In the genomic region with DNA sequence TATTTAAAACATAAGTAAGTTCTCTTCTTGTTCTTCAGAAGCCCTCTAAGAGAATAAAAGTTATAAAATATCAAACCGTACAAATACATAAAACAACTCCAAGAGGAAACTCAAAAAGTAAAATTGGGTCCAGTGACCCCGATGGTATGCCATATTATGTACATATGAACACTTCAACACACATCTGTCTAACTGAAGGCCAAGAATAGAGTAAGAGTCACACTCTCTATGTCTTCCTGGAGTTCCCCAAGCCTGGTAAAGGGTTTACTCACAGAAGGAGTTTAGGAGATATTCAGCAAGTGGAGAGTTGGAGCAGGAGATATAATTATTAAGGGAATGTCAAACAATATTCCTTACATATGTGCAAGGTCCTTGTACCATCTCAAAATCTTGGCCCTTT, we compare ENCODE assay signal across 18 cellular contexts.
DNase-seq lines count a peak whose midpoint lies in the region; TF ChIP-seq lines count a peak whose summit lies in the region.
"Had no signal": no experiment of that assay in that cellular context is flagged by ENCODE, and none has a peak within 500 bp of the region (broad histone marks: within the 10 kb centered on the region; RNA-seq: fewer than 3 reads in every experiment).

No MANE protein-coding gene starts in this region.

- dilution Hi-C loops in mammary epithelial cell (cut with HindIII; ENCODE audit: low sequenced_read_pairs): loop anchor here (25.0 kb wide), 1 partner anchor 104 kb away; a partner anchor contains a TSS

- H3K27me3 Mint-ChIP-seq in MCF 10A (ENCODE audit: insufficient read depth, unreplicated experiment): no peaks in the 10 kb centered on the region
- H3K27me3 Mint-ChIP-seq: B cell had no signal

- no peaks in the 10 kb centered on the region for H4K20me1 ChIP-seq in mammary epithelial cell (ENCODE audit: insufficient read depth, low read length)
- H4K20me1 ChIP-seq: BLaER1 had no signal

- H3K27ac ChIP-seq in breast epithelium: no peak overlapping the region
- no peak overlapping the region for H3K27ac ChIP-seq in mammary epithelial cell (ENCODE audit: insufficient read depth, low read depth, low read length)
- H3K27ac ChIP-seq in colonic mucosa: no peak overlapping the region
- H3K27ac ChIP-seq: A549, BLaER1, C4-2B had no signal

- peaks cover 25% of the 10 kb centered on the region for H3K4me1 Mint-ChIP-seq in MCF 10A (ENCODE audit: insufficient read depth, unreplicated experiment)
- H3K4me1 Mint-ChIP-seq: B cell; CD4-positive, CD25-positive, alpha-beta regulatory T cell had no signal

- no peak overlapping the region for H3K4me3 Mint-ChIP-seq in MCF 10A (ENCODE audit: unreplicated experiment)
- H3K4me3 Mint-ChIP-seq: B cell; CD4-positive, CD25-positive, alpha-beta regulatory T cell; CD8-positive, alpha-beta T cell had no signal

- H3K79me2 ChIP-seq in mammary epithelial cell (ENCODE audit: insufficient read depth, low read length): no peaks in the 10 kb centered on the region

- no peak overlapping the region for H2AFZ ChIP-seq in mammary epithelial cell (ENCODE audit: low read depth, low read length)

- intact Hi-C loops in MCF 10A (cut with micrococcal nuclease) (no loop called here), breast epithelium (cut with DNase I; ENCODE audit: low total_unique reads) (no loop called here), mammary epithelial cell (cut with micrococcal nuclease) (no loop called here), colonic mucosa (cut with DNase I) (no loop called here)

- BruUV-seq in MCF 10A (replicated peaks; lab: Mats Ljungman, UMichigan): no TSS peak
- BruUV-seq in mammary epithelial cell (replicated peaks; lab: Mats Ljungman, UMichigan): no TSS peak

- CTCF ChIA-PET in MCF 10A (lab: Yijun Ruan, JAX): interaction anchor here (0.5 to 3.3 kb wide), 3 partner anchors 17 to 375 kb away, joined by 3 to 13 read pairs (median 3); no protein-coding TSS in a partner anchor
- CTCF ChIA-PET in mammary epithelial cell (lab: Charles Lee; ENCODE audit: low non-redundant PET): no interaction called here

- H3K9ac ChIP-seq in mammary epithelial cell (ENCODE audit: insufficient read depth, low read length) (no peak overlapping the region), colonic mucosa (ENCODE audit: low read depth in 2 of 2, low read length in 2 of 2) (no peak overlapping the region)
- H3K9ac ChIP-seq: BLaER1 had no signal

- TF ChIP-seq CTCF in MCF 10A (IDR thresholded peaks at IDR 0.05; ENCODE audit: unreplicated experiment): no peak
- no peak for TF ChIP-seq CTCF in breast epithelium (IDR thresholded peaks at IDR 0.05)
- no peak for TF ChIP-seq CTCF in mammary epithelial cell (conservative IDR thresholded peaks at IDR 0.05 in 1 of 2, IDR thresholded peaks at IDR 0.05 in 1 of 2; ENCODE audit: extremely low read depth in 1 of 2, insufficient read depth in 1 of 2, low read depth in 1 of 2, low read length in 2 of 2)
- TF ChIP-seq CTCF in fibroblast of mammary gland (conservative IDR thresholded peaks at IDR 0.05; ENCODE audit: control insufficient read depth, insufficient read depth, low read depth, low read length): no peak
- TF ChIP-seq CTCF in colonic mucosa (IDR thresholded peaks at IDR 0.05): no peak

- in situ Hi-C loops in mammary epithelial cell (cut with MboI; ENCODE audit: low sequenced_read_pairs in 2 of 2): no loop called here

- H3K9me3 Mint-ChIP-seq in MCF 10A (ENCODE audit: unreplicated experiment): no peaks in the 10 kb centered on the region
- H3K9me3 Mint-ChIP-seq: CD8-positive, alpha-beta T cell had no signal

- POLR2A ChIA-PET in MCF 10A (lab: Yijun Ruan, JAX): interaction anchor here (0.7 to 1.0 kb wide), 2 partner anchors 100 to 869 kb away, joined by 3 read pairs; no protein-coding TSS in a partner anchor

- H3K4me1 ChIP-seq in breast epithelium (no peaks in the 10 kb centered on the region), mammary epithelial cell (ENCODE audit: insufficient read depth, low read length) (peaks cover 5% of the 10 kb centered on the region), colonic mucosa (no peaks in the 10 kb centered on the region)
- H3K4me1 ChIP-seq: A549, BLaER1, Caco-2 had no signal

- DNase-seq in MCF 10A (ENCODE audit: unreplicated experiment) (no peak), breast epithelium (ENCODE audit: low spot score in 2 of 2) (no peak), mammary epithelial cell (peak; percentile 6), fibroblast of mammary gland (ENCODE audit: low read depth) (peak; percentile 67), colonic mucosa (no peak)
- no peak for DNase-seq in activated effector memory CD4-positive, alpha-beta T cell treated with anti-CD3 and anti-CD28 coated beads, Interleukin-2, amount 50 U/mL, for 16 hours
- no peak for DNase-seq in activated T-cell treated with anti-CD3 and anti-CD28 coated beads, Interleukin-2, amount 50 U/mL, for 48 hours
- DNase-seq: 8988T; Caco-2; CD4-positive, CD25-positive, alpha-beta regulatory T cell; CD8-positive, alpha-beta T cell; DMS153; DND-41; H7 had no signal

- H3K4me2 ChIP-seq in mammary epithelial cell (ENCODE audit: insufficient read depth, low read depth, low read length): no peak overlapping the region
- H3K4me2 ChIP-seq: A549, BLaER1 had no signal

- WGBS in mammary epithelial cell (ENCODE audit: low coverage, missing lambda C conversion rate): 90% methylated on average over 2 of the region's 2 CpGs

- H3K9me3 ChIP-seq in breast epithelium (no peaks in the 10 kb centered on the region), mammary epithelial cell (replicated peaks; ENCODE audit: insufficient read depth, low read length) (no peaks in the 10 kb centered on the region), colonic mucosa (no peaks in the 10 kb centered on the region)
- H3K9me3 ChIP-seq: A549, BLaER1, Caco-2 had no signal

- no peaks in the 10 kb centered on the region for H3K36me3 ChIP-seq in breast epithelium
- H3K36me3 ChIP-seq in mammary epithelial cell (ENCODE audit: insufficient read depth, low read length): no peaks in the 10 kb centered on the region
- no peaks in the 10 kb centered on the region for H3K36me3 ChIP-seq in colonic mucosa
- H3K36me3 ChIP-seq: BLaER1 had no signal

- TF ChIP-seq POLR2A in breast epithelium (IDR thresholded peaks at IDR 0.05): no peak

- H3K27me3 ChIP-seq in breast epithelium (no peaks in the 10 kb centered on the region), mammary epithelial cell (ENCODE audit: insufficient read depth, low read length) (no peaks in the 10 kb centered on the region), colonic mucosa (no peaks in the 10 kb centered on the region)
- H3K27me3 ChIP-seq: BLaER1 had no signal

- peaks cover 5% of the 10 kb centered on the region for H3K36me3 Mint-ChIP-seq in MCF 10A (ENCODE audit: insufficient read depth, unreplicated experiment)
- H3K36me3 Mint-ChIP-seq: CD4-positive, CD25-positive, alpha-beta regulatory T cell; CD8-positive, alpha-beta T cell had no signal

- peak overlapping the region; percentile 55 for H3K27ac Mint-ChIP-seq in MCF 10A (ENCODE audit: low read depth, unreplicated experiment)
- H3K27ac Mint-ChIP-seq: B cell; CD4-positive, CD25-positive, alpha-beta regulatory T cell; CD8-positive, alpha-beta T cell had no signal

- H3K4me3 ChIP-seq in breast epithelium (no peak overlapping the region), mammary epithelial cell (replicated peaks in 1 of 3; ENCODE audit: insufficient read depth in 1 of 3, low read depth in 2 of 3, low read length in 3 of 3) (no peak overlapping the region), fibroblast of mammary gland (ENCODE audit: control insufficient read depth, low read depth, low read length) (no peak overlapping the region), colonic mucosa (no peak overlapping the region)
- H3K4me3 ChIP-seq: A549, BLaER1 had no signal

Comparison
In these comparisons a context has a peak if more than half of its experiments do, and no peak if none do; other contexts are left out.
1. DNase-seq: peak in mammary epithelial cell (single experiment) and fibroblast of mammary gland (single experiment); none in MCF 10A (single experiment), breast epithelium (0 of 2), colonic mucosa (single experiment), activated effector memory CD4-positive, alpha-beta T cell treated with anti-CD3 and anti-CD28 coated beads, Interleukin-2, amount 50 U/mL, for 16 hours (single experiment) and activated T-cell treated with anti-CD3 and anti-CD28 coated beads, Interleukin-2, amount 50 U/mL, for 48 hours (0 of 2).